9 cellular contexts compared by ENCODE assay signal in genomic region chr7:116231543-116232401, GRCh38. TPM values are rescaled to one million over a fixed set of nuclear protein-coding genes. Genes with fewer than 3 reads are reported as not detected.
DNase-seq lines count a peak whose midpoint lies in the region; ATAC-seq, FAIRE-seq and TF ChIP-seq lines count a peak whose summit lies in the region.
"Had no signal": no experiment of that assay in that cellular context is flagged by ENCODE, and none has a peak within 500 bp of the region (broad histone marks: within the 10 kb centered on the region; RNA-seq: fewer than 3 reads in every experiment).

No MANE protein-coding gene starts in this region.

- peak overlapping the region; percentile 29 for H3K4me2 ChIP-seq in keratinocyte (ENCODE audit: control insufficient read depth, extremely low read depth, insufficient read depth, low read depth, low read length)

- dilution Hi-C loops in keratinocyte (cut with MboI; ENCODE audit: extremely low pct_ligation_motif_present, low sequenced_read_pairs): no loop called here

- H3K9me1 ChIP-seq in keratinocyte (ENCODE audit: control insufficient read depth, extremely low read depth, insufficient read depth, low read length): no peaks in the 10 kb centered on the region

- H3K27ac ChIP-seq in keratinocyte (ENCODE audit: control insufficient read depth, insufficient read depth, low read length) (peak overlapping the region; percentile 34), tibial artery (peak overlapping the region; percentile 87 to 90)

- no peak overlapping the region for H2AFZ ChIP-seq in keratinocyte (ENCODE audit: control insufficient read depth, low read length)

- H4K20me1 ChIP-seq in keratinocyte (ENCODE audit: control insufficient read depth, extremely low read depth, insufficient read depth, low read length): peaks cover 9% of the 10 kb centered on the region

- H3K79me2 ChIP-seq in keratinocyte (ENCODE audit: control insufficient read depth, insufficient read depth, low read length): peaks cover 93% of the 10 kb centered on the region

- H3K9ac ChIP-seq in keratinocyte (ENCODE audit: control insufficient read depth, extremely low read depth, insufficient read depth, low read length): no peak overlapping the region

- DNase-seq in activated T-cell treated with anti-CD3 and anti-CD28 coated beads, Interleukin-2, amount 50 U/mL, for 72 hours: no peak
- DNase-seq in activated T-cell treated with anti-CD3 and anti-CD28 coated beads for 4 hours: no peak
- DNase-seq in keratinocyte (ENCODE audit: low read depth, low spot score): no peak
- no peak for DNase-seq in tibial artery
- DNase-seq in stimulated activated CD4-positive, alpha-beta T cell treated with anti-CD3 and anti-CD28 coated beads, Interleukin-4, amount 100 ng/mL, for 1 hour: no peak
- DNase-seq in activated CD4-positive, alpha-beta T cell treated with anti-CD3 and anti-CD28 coated beads, Interleukin-2, amount 50 U/mL, for 48 hours: no peak
- no peak for DNase-seq in activated gamma-delta T cell (lab: John Stamatoyannopoulos, UW)
- DNase-seq: MV-4-11 had no signal

- peak overlapping the region; percentile 48 for H3K27ac Mint-ChIP-seq in activated T-cell treated with anti-CD3 and anti-CD28 coated beads, Interleukin-2, amount 50 U/mL, for 72 hours
- peak overlapping the region; percentile 88 for H3K27ac Mint-ChIP-seq in activated naive CD8-positive, alpha-beta T cell

- FAIRE-seq in keratinocyte (lab: Jason Lieb, UNC): no peak

- peaks cover 71% of the 10 kb centered on the region for H3K4me1 Mint-ChIP-seq in activated T-cell treated with anti-CD3 and anti-CD28 coated beads, Interleukin-2, amount 50 U/mL, for 72 hours (ENCODE audit: low read depth)
- H3K4me1 Mint-ChIP-seq in activated naive CD8-positive, alpha-beta T cell (ENCODE audit: low read depth): peaks cover 88% of the 10 kb centered on the region

- no peak for ATAC-seq in activated T-cell treated with anti-CD3 and anti-CD28 coated beads, Interleukin-2, amount 50 U/mL, for 72 hours (replicated peaks in 1 of 2)

- TF ChIP-seq CTCF in keratinocyte (optimal IDR thresholded peaks at IDR 0.05 in 1 of 3, IDR thresholded peaks at IDR 0.05 in 1 of 3, conservative IDR thresholded peaks at IDR 0.05 in 1 of 3; ENCODE audit: extremely low read depth in 1 of 3, insufficient read depth in 2 of 3, low read length in 3 of 3) (no peak), tibial artery (IDR thresholded peaks at IDR 0.05) (no peak)

- H3K4me3 Mint-ChIP-seq in activated T-cell treated with anti-CD3 and anti-CD28 coated beads, Interleukin-2, amount 50 U/mL, for 72 hours: peak overlapping the region in 1 of 2 donors; percentile 19
- H3K4me3 Mint-ChIP-seq in activated naive CD8-positive, alpha-beta T cell: peak overlapping the region; percentile 32

- H3K9me3 Mint-ChIP-seq in activated T-cell treated with anti-CD3 and anti-CD28 coated beads, Interleukin-2, amount 50 U/mL, for 72 hours: no peaks in the 10 kb centered on the region
- no peaks in the 10 kb centered on the region for H3K9me3 Mint-ChIP-seq in activated naive CD8-positive, alpha-beta T cell (ENCODE audit: low read depth)

- H3K4me1 ChIP-seq in keratinocyte (ENCODE audit: control insufficient read depth, extremely low read depth, insufficient read depth, low read length) (peaks cover 53% of the 10 kb centered on the region), tibial artery (peaks cover 0 to 97% (median 62%) of the 10 kb centered on the region in 4 donors)

- peaks cover 0 to 4% of the 10 kb centered on the region in 2 donors for H3K36me3 Mint-ChIP-seq in activated T-cell treated with anti-CD3 and anti-CD28 coated beads, Interleukin-2, amount 50 U/mL, for 72 hours (ENCODE audit: insufficient read depth in 2 of 2)
- H3K36me3 Mint-ChIP-seq in activated naive CD8-positive, alpha-beta T cell: no peaks in the 10 kb centered on the region

- H3K27me3 Mint-ChIP-seq in activated T-cell treated with anti-CD3 and anti-CD28 coated beads, Interleukin-2, amount 50 U/mL, for 72 hours (ENCODE audit: low read depth): no peaks in the 10 kb centered on the region
- H3K27me3 Mint-ChIP-seq in activated naive CD8-positive, alpha-beta T cell: no peaks in the 10 kb centered on the region

- H3K36me3 ChIP-seq in keratinocyte (ENCODE audit: control insufficient read depth in 2 of 2, extremely low read depth in 1 of 2, insufficient read depth in 2 of 2, low read length in 2 of 2) (peaks cover 0 to 17% of the 10 kb centered on the region in 2 experiments), tibial artery (no peaks in the 10 kb centered on the region)

- H3K27me3 ChIP-seq in keratinocyte (ENCODE audit: control insufficient read depth, extremely low read depth, insufficient read depth, low read length): no peaks in the 10 kb centered on the region
- H3K27me3 ChIP-seq in tibial artery: no peaks in the 10 kb centered on the region

- H3K9me3 ChIP-seq in keratinocyte (ENCODE audit: control insufficient read depth, low read depth, low read length) (no peaks in the 10 kb centered on the region), tibial artery (no peaks in the 10 kb centered on the region)

- H3K4me3 ChIP-seq in keratinocyte (ENCODE audit: control insufficient read depth in 2 of 3, extremely low read depth in 1 of 3, insufficient read depth in 2 of 3, low read depth in 1 of 3, low read length in 3 of 3) (peak overlapping the region in 1 of 3 experiments; percentile 5), tibial artery (no peak overlapping the region)

- intact Hi-C loops in tibial artery (cut with DNase I; ENCODE audit: low total_unique reads): no loop called here

RNA-seq across cellular contexts. Expression of gene TES, which starts 21.4 kb away (rescaled TPM):
- total RNA-seq in activated T-cell treated with anti-CD3 and anti-CD28 coated beads, Interleukin-2, amount 50 U/mL, for 72 hours: 100 to 1,000 TPM; 121 to 125 TPM
- 142 to 187 TPM (median 173 TPM) in 3 replicates for polyA plus RNA-seq in keratinocyte
- polyA plus RNA-seq in keratinocyte (2011; ENCODE audit: low read depth): 123 TPM
- 103 and 173 TPM in 2 replicates for polyA plus RNA-seq in keratinocyte (2011; cell fraction: cytosol; rRNA removed)
- 185 and 224 TPM in 2 replicates for polyA plus RNA-seq in keratinocyte (2011; cell fraction: nucleus; rRNA removed)
- polyA plus RNA-seq in keratinocyte (2012; ENCODE audit: low replicate concordance): 78.6 and 92.7 TPM in 2 replicates
- 78.7 to 141 TPM (median 137 TPM) in 3 replicates for polyA minus RNA-seq in keratinocyte
- polyA minus RNA-seq in keratinocyte (2011; cell fraction: cytosol; rRNA and poly(A)+ RNA removed): 104 TPM
- 112 and 181 TPM in 2 replicates for polyA minus RNA-seq in keratinocyte (2011; cell fraction: nucleus; rRNA and poly(A)+ RNA removed)
